In the genomic region with DNA sequence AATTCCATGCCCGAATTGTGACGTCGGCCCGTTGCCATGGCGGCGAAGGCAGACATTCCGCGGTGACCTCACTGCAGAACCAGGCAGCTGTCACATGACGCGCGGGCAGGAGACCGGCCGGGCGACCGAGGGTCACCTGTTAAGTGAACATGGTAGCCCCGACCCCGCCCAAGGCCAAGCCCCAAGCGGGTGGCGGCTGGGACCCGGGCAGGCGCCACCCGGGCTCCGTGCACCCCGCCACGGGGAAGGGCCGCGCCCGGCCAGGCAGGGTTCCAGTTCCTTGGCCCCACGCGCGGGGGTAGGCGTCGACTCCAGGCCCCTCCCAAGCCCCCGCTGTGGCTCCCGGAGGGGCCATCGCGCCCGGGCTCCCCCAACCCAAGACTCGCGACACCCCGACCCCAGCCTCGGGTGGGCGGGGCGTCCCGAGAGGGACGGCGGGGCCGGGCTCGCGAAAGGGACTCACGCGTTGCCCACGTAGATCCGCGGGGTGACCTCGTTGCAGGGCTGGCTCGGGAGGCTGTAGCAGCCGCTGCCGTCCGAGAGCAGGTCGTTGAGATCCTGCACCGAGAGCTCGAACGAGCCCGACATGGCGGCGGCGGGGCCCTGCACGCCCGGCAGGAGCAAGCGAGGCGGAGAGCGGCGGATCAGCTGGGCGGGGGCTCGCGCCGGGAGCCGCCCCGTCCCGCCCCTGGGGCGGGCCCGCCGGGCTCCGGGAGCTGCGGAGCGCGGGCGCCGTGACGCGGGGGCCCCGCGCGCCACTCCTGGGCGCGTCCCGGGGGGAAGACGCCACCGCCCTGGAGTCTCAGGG, we compare ENCODE assay signal across 1 cellular context.
TF ChIP-seq lines count a peak whose summit lies in the region.

Gene DUSP3 (minus strand): TSS at position 641 of the 808 bp plus-strand sequence. CDS start 53 bp downstream, at position 588.

TF ChIP-seq in HepG2, 621 proteins besides CTCF, POLR2A, EP300 and RAD21 (continued from another document and continues in another):
- peak; percentile 95 for TF ChIP-seq ZNF687 (CRISPR knock-in tag; IDR thresholded peaks at IDR 0.05)
- TF ChIP-seq, protein P1, sequence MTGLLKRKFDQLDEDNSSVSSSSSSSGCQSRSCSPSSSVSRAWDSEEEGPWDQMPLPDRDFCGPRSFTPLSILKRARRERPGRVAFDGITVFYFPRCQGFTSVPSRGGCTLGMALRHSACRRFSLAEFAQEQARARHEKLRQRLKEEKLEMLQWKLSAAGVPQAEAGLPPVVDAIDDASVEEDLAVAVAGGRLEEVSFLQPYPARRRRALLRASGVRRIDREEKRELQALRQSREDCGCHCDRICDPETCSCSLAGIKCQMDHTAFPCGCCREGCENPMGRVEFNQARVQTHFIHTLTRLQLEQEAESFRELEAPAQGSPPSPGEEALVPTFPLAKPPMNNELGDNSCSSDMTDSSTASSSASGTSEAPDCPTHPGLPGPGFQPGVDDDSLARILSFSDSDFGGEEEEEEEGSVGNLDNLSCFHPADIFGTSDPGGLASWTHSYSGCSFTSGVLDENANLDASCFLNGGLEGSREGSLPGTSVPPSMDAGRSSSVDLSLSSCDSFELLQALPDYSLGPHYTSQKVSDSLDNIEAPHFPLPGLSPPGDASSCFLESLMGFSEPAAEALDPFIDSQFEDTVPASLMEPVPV (CRISPR knock-in tag; IDR thresholded peaks at IDR 0.05) = peak; percentile 18; the same call in 1 of the 2 replicates
- TF ChIP-seq SMARCC2 (IDR thresholded peaks at IDR 0.05) = no peak
- no peak for TF ChIP-seq ZNF577 (CRISPR knock-in tag; IDR thresholded peaks at IDR 0.05; ENCODE audit: borderline replicate concordance, low read depth)
- no peak for TF ChIP-seq ZNF75D (CRISPR knock-in tag; IDR thresholded peaks at IDR 0.05; ENCODE audit: borderline replicate concordance)
- TF ChIP-seq THAP7 (CRISPR knock-in tag; IDR thresholded peaks at IDR 0.05) = no peak; the same call in 1 of the 2 replicates
- TF ChIP-seq ARNTL (CRISPR knock-in tag; IDR thresholded peaks at IDR 0.05) = peak; percentile 61; the same call in 1 of the 2 replicates
- TF ChIP-seq TEAD3 (CRISPR knock-in tag; optimal IDR thresholded peaks at IDR 0.05; ENCODE audit: borderline replicate concordance) = peak; percentile 94
- TF ChIP-seq FOXP1 (IDR thresholded peaks at IDR 0.05) = no peak
- no peak for TF ChIP-seq FOXP1 (CRISPR knock-in tag; IDR thresholded peaks at IDR 0.05)
- TF ChIP-seq HNRNPL (IDR thresholded peaks at IDR 0.05; ENCODE audit: low read depth, low read length) = 0 out of 2 replicates have a peak, but pooled peaks have one; percentile 9
- TF ChIP-seq CC2D1A (CRISPR knock-in tag; IDR thresholded peaks at IDR 0.05) = 0 out of 2 replicates have a peak, but pooled peaks have one; percentile 29
- peak in 1 of 2 experiments; percentile 23; a peak in 1 of 4 replicates for TF ChIP-seq KLF16 (CRISPR knock-in tag; IDR thresholded peaks at IDR 0.05)
- TF ChIP-seq SP140L (CRISPR knock-in tag; IDR thresholded peaks at IDR 0.05; ENCODE audit: borderline replicate concordance) = peak; percentile 49; the same call in 1 of the 2 replicates
- no peak for TF ChIP-seq MAFF (IDR thresholded peaks at IDR 0.05; ENCODE audit: low read depth, low read length)
- peak; percentile 73; the same call in 1 of the 2 replicates for TF ChIP-seq ZFP36L2 (CRISPR knock-in tag; IDR thresholded peaks at IDR 0.05)
- TF ChIP-seq NR2F6 (IDR thresholded peaks at IDR 0.05) = no peak; the same call in 1 of the 2 replicates
- TF ChIP-seq NR2F6 (CRISPR knock-in tag; IDR thresholded peaks at IDR 0.05) = peak; percentile 79
- TF ChIP-seq DPF2 (CRISPR knock-in tag; IDR thresholded peaks at IDR 0.05; ENCODE audit: borderline replicate concordance, low read depth) = peak; percentile 42; the same call in 1 of the 2 replicates
- no peak for TF ChIP-seq GATAD2A (CRISPR knock-in tag; IDR thresholded peaks at IDR 0.05)
- TF ChIP-seq TBL1XR1 (IDR thresholded peaks at IDR 0.05; ENCODE audit: borderline replicate concordance, low read length, partially characterized antibody) = peak; percentile 27
- TF ChIP-seq ZNF788 (CRISPR knock-in tag; IDR thresholded peaks at IDR 0.05; ENCODE audit: borderline replicate concordance) = peak; percentile 91
- TF ChIP-seq ZNF589 (CRISPR knock-in tag; conservative IDR thresholded peaks at IDR 0.05) = peak; percentile 86; the same call in 1 of the 2 replicates
- TF ChIP-seq ZSCAN25 (CRISPR knock-in tag; IDR thresholded peaks at IDR 0.05) = peak; percentile 51; the same call in 1 of the 2 replicates
- peak; percentile 54; the same call in 1 of the 2 replicates for TF ChIP-seq SMAD1 (CRISPR knock-in tag; IDR thresholded peaks at IDR 0.05; ENCODE audit: borderline replicate concordance, low read depth)
- TF ChIP-seq ZNF605 (CRISPR knock-in tag; IDR thresholded peaks at IDR 0.05) = 0 out of 2 replicates have a peak, but pooled peaks have one; percentile 19
- TF ChIP-seq ZNF563 (CRISPR knock-in tag; IDR thresholded peaks at IDR 0.05) = peak; percentile 97
- TF ChIP-seq NONO (IDR thresholded peaks at IDR 0.05) = no peak
- TF ChIP-seq NONO (CRISPR knock-in tag; conservative IDR thresholded peaks at IDR 0.05) = peak; percentile 79
- TF ChIP-seq ZNF484 (CRISPR knock-in tag; IDR thresholded peaks at IDR 0.05; ENCODE audit: borderline replicate concordance, low read depth) = 0 out of 2 replicates have a peak, but pooled peaks have one; percentile 77
- peak; percentile 53; the same call in 1 of the 2 replicates for TF ChIP-seq ZNF777 (CRISPR knock-in tag; IDR thresholded peaks at IDR 0.05)
- no peak for TF ChIP-seq ZNF317 (CRISPR knock-in tag; IDR thresholded peaks at IDR 0.05)
- TF ChIP-seq MED8 (CRISPR knock-in tag; IDR thresholded peaks at IDR 0.05; ENCODE audit: insufficient replicate concordance) = no peak
- peak; percentile 44; the same call in 1 of the 2 replicates for TF ChIP-seq ZNF776 (CRISPR knock-in tag; IDR thresholded peaks at IDR 0.05)
- peak; percentile 91 for TF ChIP-seq RFXAP (CRISPR knock-in tag; IDR thresholded peaks at IDR 0.05; ENCODE audit: borderline replicate concordance)
- TF ChIP-seq MATR3 (CRISPR knock-in tag; IDR thresholded peaks at IDR 0.05) = no peak
- peak; percentile 60; the same call in 1 of the 2 replicates for TF ChIP-seq ESRRA (CRISPR knock-in tag; IDR thresholded peaks at IDR 0.05; ENCODE audit: low read depth)
- peak; percentile 95 for TF ChIP-seq RFX1 (IDR thresholded peaks at IDR 0.05)
- TF ChIP-seq, protein P2, sequence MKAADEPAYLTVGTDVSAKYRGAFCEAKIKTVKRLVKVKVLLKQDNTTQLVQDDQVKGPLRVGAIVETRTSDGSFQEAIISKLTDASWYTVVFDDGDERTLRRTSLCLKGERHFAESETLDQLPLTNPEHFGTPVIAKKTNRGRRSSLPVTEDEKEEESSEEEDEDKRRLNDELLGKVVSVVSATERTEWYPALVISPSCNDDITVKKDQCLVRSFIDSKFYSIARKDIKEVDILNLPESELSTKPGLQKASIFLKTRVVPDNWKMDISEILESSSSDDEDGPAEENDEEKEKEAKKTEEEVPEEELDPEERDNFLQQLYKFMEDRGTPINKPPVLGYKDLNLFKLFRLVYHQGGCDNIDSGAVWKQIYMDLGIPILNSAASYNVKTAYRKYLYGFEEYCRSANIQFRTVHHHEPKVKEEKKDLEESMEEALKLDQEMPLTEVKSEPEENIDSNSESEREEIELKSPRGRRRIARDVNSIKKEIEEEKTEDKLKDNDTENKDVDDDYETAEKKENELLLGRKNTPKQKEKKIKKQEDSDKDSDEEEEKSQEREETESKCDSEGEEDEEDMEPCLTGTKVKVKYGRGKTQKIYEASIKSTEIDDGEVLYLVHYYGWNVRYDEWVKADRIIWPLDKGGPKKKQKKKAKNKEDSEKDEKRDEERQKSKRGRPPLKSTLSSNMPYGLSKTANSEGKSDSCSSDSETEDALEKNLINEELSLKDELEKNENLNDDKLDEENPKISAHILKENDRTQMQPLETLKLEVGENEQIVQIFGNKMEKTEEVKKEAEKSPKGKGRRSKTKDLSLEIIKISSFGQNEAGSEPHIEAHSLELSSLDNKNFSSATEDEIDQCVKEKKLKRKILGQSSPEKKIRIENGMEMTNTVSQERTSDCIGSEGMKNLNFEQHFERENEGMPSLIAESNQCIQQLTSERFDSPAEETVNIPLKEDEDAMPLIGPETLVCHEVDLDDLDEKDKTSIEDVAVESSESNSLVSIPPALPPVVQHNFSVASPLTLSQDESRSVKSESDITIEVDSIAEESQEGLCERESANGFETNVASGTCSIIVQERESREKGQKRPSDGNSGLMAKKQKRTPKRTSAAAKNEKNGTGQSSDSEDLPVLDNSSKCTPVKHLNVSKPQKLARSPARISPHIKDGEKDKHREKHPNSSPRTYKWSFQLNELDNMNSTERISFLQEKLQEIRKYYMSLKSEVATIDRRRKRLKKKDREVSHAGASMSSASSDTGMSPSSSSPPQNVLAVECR (CRISPR knock-in tag; IDR thresholded peaks at IDR 0.05; ENCODE audit: borderline replicate concordance) = peak; percentile 92
- TF ChIP-seq MTA3 (CRISPR knock-in tag; IDR thresholded peaks at IDR 0.05) = 0 out of 2 replicates have a peak, but pooled peaks have one; percentile 25
- TF ChIP-seq, protein P3, sequence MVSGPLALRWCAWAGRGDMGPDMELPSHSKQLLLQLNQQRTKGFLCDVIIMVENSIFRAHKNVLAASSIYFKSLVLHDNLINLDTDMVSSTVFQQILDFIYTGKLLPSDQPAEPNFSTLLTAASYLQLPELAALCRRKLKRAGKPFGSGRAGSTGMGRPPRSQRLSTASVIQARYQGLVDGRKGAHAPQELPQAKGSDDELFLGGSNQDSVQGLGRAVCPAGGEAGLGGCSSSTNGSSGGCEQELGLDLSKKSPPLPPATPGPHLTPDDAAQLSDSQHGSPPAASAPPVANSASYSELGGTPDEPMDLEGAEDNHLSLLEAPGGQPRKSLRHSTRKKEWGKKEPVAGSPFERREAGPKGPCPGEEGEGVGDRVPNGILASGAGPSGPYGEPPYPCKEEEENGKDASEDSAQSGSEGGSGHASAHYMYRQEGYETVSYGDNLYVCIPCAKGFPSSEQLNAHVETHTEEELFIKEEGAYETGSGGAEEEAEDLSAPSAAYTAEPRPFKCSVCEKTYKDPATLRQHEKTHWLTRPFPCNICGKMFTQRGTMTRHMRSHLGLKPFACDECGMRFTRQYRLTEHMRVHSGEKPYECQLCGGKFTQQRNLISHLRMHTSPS (CRISPR knock-in tag; IDR thresholded peaks at IDR 0.05; ENCODE audit: low read depth) = 0 out of 2 replicates have a peak, but pooled peaks have one; percentile 17
- no peak; the same call in 1 of the 2 replicates for TF ChIP-seq ETS1 (CRISPR knock-in tag; IDR thresholded peaks at IDR 0.05)
- TF ChIP-seq ZNF883 (CRISPR knock-in tag; IDR thresholded peaks at IDR 0.05; ENCODE audit: not compliant biosample characterization) = peak; percentile 62
- TF ChIP-seq ZNF496 (CRISPR knock-in tag; IDR thresholded peaks at IDR 0.05; ENCODE audit: insufficient replicate concordance) = no peak
- TF ChIP-seq GATA4 (IDR thresholded peaks at IDR 0.05; ENCODE audit: borderline replicate concordance, low read depth) = peak; percentile 62; the same call in 1 of the 2 replicates
- TF ChIP-seq ZNF639 (CRISPR knock-in tag; conservative IDR thresholded peaks at IDR 0.05) = peak; percentile 52
- TF ChIP-seq ZNF766 (CRISPR knock-in tag; IDR thresholded peaks at IDR 0.05; ENCODE audit: borderline replicate concordance) = peak; percentile 77; the same call in 1 of the 2 replicates
- TF ChIP-seq ZNF530 (CRISPR knock-in tag; IDR thresholded peaks at IDR 0.05; ENCODE audit: low read depth) = no peak
- peak; percentile 94; the same call in 1 of the 2 replicates for TF ChIP-seq ZNF468 (CRISPR knock-in tag; IDR thresholded peaks at IDR 0.05)
